Comparison of ENCODE assay signal across 8 cellular contexts in the genomic region with DNA sequence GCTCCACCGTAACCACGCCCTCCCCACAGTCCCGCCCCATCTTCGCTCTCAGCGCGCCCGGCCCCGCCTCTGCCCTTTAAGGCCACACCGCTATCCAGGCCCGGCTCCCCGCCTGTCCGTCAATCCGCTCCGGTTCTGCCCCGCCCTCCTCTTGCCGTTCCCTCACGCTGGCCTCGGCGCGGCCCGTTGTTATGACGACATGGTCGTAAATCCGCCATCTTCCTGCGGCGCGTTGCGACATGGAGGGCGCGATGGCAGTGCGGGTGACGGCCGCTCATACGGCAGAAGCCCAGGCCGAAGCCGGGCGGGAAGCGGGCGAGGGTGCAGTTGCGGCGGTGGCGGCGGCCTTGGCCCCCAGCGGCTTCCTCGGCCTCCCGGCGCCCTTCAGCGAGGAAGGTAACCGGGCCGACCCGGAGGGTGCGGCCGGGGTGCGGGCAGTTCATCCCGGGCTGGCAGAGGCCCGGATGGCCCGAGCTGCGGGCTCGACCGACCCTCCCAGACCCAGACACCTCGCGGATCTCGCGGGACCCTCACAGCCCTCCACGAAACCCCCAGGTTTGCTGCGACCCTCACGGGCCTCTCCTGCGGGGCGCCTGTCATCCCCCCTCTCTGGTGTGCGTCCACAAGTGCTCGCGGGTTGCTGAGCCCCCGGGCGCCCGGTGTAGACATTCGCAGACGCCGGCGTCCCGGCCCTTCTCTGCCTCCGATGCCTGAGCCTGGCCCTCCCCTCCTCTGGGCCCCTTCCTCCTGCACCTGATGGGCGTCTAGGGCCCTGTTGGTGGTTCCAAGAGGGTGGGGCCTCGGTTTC. TPM values are rescaled to one million over a fixed set of nuclear protein-coding genes. Genes with fewer than 3 reads are reported as not detected.
DNase-seq lines count a peak whose midpoint lies in the region; ATAC-seq and TF ChIP-seq lines count a peak whose summit lies in the region.

Gene E4F1 (plus strand): TSS at position 217 of the 808 bp plus-strand sequence. CDS start 23 bp downstream, at position 240.

- ATAC-seq in GM21576 (IDR thresholded peaks at IDR 0.05; ENCODE audit: unreplicated experiment): peak; percentile 91

- CTCF ChIA-PET in PC-9 (lab: Charles Lee): no interaction called here

- H3K27me3 ChIP-seq in PC-9 (ENCODE audit: insufficient read depth, low read depth) (no peaks in the 10 kb centered on the region), mucosa of rectum (ENCODE audit: control insufficient read depth in 2 of 2, insufficient read depth in 2 of 2, low read length in 2 of 2) (no peaks in the 10 kb centered on the region)

- peaks cover 29% of the 10 kb centered on the region for H4K20me1 ChIP-seq in PC-9 (ENCODE audit: insufficient read depth)

- DNase-seq in DMS114 treated with DMSO at 0.1 percent for 48 hours (lab: John Stamatoyannopoulos, UW; ENCODE audit: unreplicated experiment): peak; percentile 95
- peak; percentile 96 to 100 for DNase-seq in PC-9
- peak; percentile 97 for DNase-seq in activated T-cell treated with anti-CD3 and anti-CD28 coated beads, Interleukin-2, amount 50 U/mL, for 1 hour
- DNase-seq in epithelial cell of proximal tubule (ENCODE audit: low read depth): peak; percentile 85
- peak; percentile 100 for DNase-seq in stimulated activated CD8-positive, alpha-beta memory T cell treated with anti-CD3 and anti-CD28 coated beads, Interleukin-4, amount 100 ng/mL, for 48 hours

- BruUV-seq in PC-9 (replicated peaks; lab: Mats Ljungman, UMichigan): TSS peak; percentile 56

- H3K4me3 ChIP-seq in PC-9 (peak within 1 kb of the TSS; percentile 83), epithelial cell of proximal tubule (ENCODE audit: low read depth, low read length) (peak within 1 kb of the TSS; percentile 97), mucosa of rectum (ENCODE audit: low read length in 2 of 2) (peak within 1 kb of the TSS; percentile 77 to 85)

- H3F3A ChIP-seq in PC-9 (ENCODE audit: insufficient read depth, low read depth): peaks cover 18% of the 10 kb centered on the region

- TF ChIP-seq RAD21 in Ishikawa (IDR thresholded peaks at IDR 0.05; ENCODE audit: low read depth): no peak

- H3K4me1 ChIP-seq in PC-9 (replicated peaks; ENCODE audit: insufficient read depth): peaks cover 20% of the 10 kb centered on the region
- peaks cover 14 to 15% of the 10 kb centered on the region in 2 donors for H3K4me1 ChIP-seq in mucosa of rectum (ENCODE audit: control insufficient read depth in 2 of 2, insufficient read depth in 2 of 2, low read length in 2 of 2)

- H3K27ac ChIP-seq in PC-9 (peak within 1 kb of the TSS; percentile 24), mucosa of rectum (ENCODE audit: low read depth in 2 of 2, low read length in 2 of 2) (peak within 1 kb of the TSS; percentile 88 to 90)

- peaks cover 4% of the 10 kb centered on the region; the same call in 1 of the 2 replicates for H3K36me3 ChIP-seq in PC-9 (ENCODE audit: low read depth)
- H3K36me3 ChIP-seq in mucosa of rectum (ENCODE audit: control insufficient read depth in 2 of 2, insufficient read depth in 2 of 2, low read length in 2 of 2): peaks cover under 1 to 6% of the 10 kb centered on the region in 2 donors

- peaks cover 50% of the 10 kb centered on the region for H3K79me2 ChIP-seq in PC-9 (ENCODE audit: low read depth)

- no peaks in the 10 kb centered on the region for H3K9me2 ChIP-seq in PC-9 (ENCODE audit: insufficient read depth)

- intact Hi-C loops in PC-9 (cut with micrococcal nuclease; ENCODE audit: unreplicated experiment): loop anchor here (1.0 to 10.0 kb wide), 5 partner anchors 8 to 681 kb away; partner anchors contain the start of genes ECI1 and RNPS1

- POLR2A ChIA-PET in PC-9 (lab: Charles Lee; ENCODE audit: unreplicated experiment): interaction anchor here (0.5 to 1.0 kb wide), 3 partner anchors 35 to 309 kb away, joined by 5 to 17 read pairs (median 8); partner anchors contain the start of gene TRAF7

- TF ChIP-seq EP300 in Ishikawa (IDR thresholded peaks at IDR 0.05; ENCODE audit: borderline replicate concordance): no peak; the same call in 1 of the 2 replicates

- H3K9me3 ChIP-seq in PC-9 (ENCODE audit: insufficient read depth, low read depth): no peaks in the 10 kb centered on the region
- H3K9me3 ChIP-seq in mucosa of rectum (ENCODE audit: control insufficient read depth in 2 of 2, low read length in 2 of 2): no peaks in the 10 kb centered on the region

- peak within 1 kb of the TSS; percentile 78 for H3K4me2 ChIP-seq in PC-9

- TF ChIP-seq CTCF in PC-9 (conservative IDR thresholded peaks at IDR 0.05): no peak
- TF ChIP-seq CTCF in epithelial cell of proximal tubule (conservative IDR thresholded peaks at IDR 0.05; ENCODE audit: low read depth, low read length): no peak

- H3K9ac ChIP-seq in mucosa of rectum (ENCODE audit: low read depth in 1 of 2, low read length in 2 of 2): peak within 1 kb of the TSS; percentile 79 to 93

- peak within 1 kb of the TSS; percentile 83 for H2AFZ ChIP-seq in PC-9

TF ChIP-seq in Ishikawa, 13 proteins besides CTCF, POLR2A, EP300 and RAD21:
- peak; percentile 94 for TF ChIP-seq TAF1 (IDR thresholded peaks at IDR 0.05; ENCODE audit: low read depth)
- TF ChIP-seq ZBTB7A (IDR thresholded peaks at IDR 0.05; ENCODE audit: low read depth): peak; percentile 25; the same call in 1 of the 2 replicates
- TF ChIP-seq, protein P1, sequence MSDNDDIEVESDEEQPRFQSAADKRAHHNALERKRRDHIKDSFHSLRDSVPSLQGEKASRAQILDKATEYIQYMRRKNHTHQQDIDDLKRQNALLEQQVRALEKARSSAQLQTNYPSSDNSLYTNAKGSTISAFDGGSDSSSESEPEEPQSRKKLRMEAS (IDR thresholded peaks at IDR 0.05): peak; percentile 92
- no peak for TF ChIP-seq TCF12 (IDR thresholded peaks at IDR 0.05; ENCODE audit: low read depth)
- TF ChIP-seq CEBPB (IDR thresholded peaks at IDR 0.05): peak; percentile 90
- TF ChIP-seq NFIC (IDR thresholded peaks at IDR 0.05): peak; percentile 24; the same call in 1 of the 2 replicates
- TF ChIP-seq TEAD4 (IDR thresholded peaks at IDR 0.05): peak; percentile 21
- TF ChIP-seq REST (IDR thresholded peaks at IDR 0.05; ENCODE audit: low read depth): no peak
- TF ChIP-seq USF1 (IDR thresholded peaks at IDR 0.05): 0 out of 2 replicates have a peak, but pooled peaks have one; percentile 33
- peak; percentile 95 for TF ChIP-seq YY1 (IDR thresholded peaks at IDR 0.05; ENCODE audit: low read depth)
- peak; percentile 43; the same call in 1 of the 2 replicates for TF ChIP-seq EGR1 (IDR thresholded peaks at IDR 0.05)
- no peak for TF ChIP-seq FOXM1 (IDR thresholded peaks at IDR 0.05; ENCODE audit: borderline replicate concordance, low read depth)
- peak; percentile 87 for TF ChIP-seq CREB1 (IDR thresholded peaks at IDR 0.05; ENCODE audit: low read depth)
TF ChIP-seq in Ishikawa: peak in this region for 10.

RNA-seq across cellular contexts. Expression of gene E4F1, which starts in this region (rescaled TPM):
- total RNA-seq in PC-9 (2021) (38.8 and 41.1 TPM in 2 replicates), epithelial cell of proximal tubule (33.7 and 36.4 TPM in 2 replicates)

Comparison
In these comparisons a context has a peak if more than half of its experiments do, and no peak if none do; other contexts are left out.
1. Peak in every context shown above with its lines: DNase-seq, ATAC-seq, H3K4me3 ChIP-seq and H3K27ac ChIP-seq.